In the genomic region with DNA sequence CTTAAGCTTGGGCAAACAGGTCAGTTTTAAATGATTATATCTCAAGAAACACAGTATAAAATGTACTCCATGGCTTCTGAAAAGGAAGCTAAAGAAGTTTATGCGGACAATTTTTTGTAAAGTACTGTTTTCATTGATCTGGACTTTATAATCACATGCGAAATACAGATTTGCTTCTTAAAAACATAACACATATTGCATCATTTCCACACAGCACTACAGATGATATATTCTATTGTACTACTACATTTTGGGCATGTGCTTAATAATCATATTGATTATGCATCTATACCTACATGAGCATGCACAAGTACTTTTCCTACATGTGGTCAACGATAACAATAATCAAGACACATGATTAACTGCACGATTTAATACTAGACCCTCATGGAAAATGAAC, we compare ENCODE assay signal across 36 cellular contexts.
"Had no signal": no experiment of that assay in that cellular context is flagged by ENCODE, and none has a peak within 500 bp of the region (broad histone marks: within the 10 kb centered on the region; RNA-seq: fewer than 3 reads in every experiment).

No MANE protein-coding gene starts in this region.

- H3K9me3 ChIP-seq: adrenal gland, body of pancreas, breast epithelium had no signal

- ATAC-seq: activated CD4-positive, alpha-beta T cell treated with anti-CD3 and anti-CD28 coated beads for 36 hours; activated CD4-positive, CD25-positive, alpha-beta regulatory T cell treated with anti-CD3 and anti-CD28 coated beads, Interleukin-2, amount 50 U/mL, for 24 hours; activated CD8-positive, alpha-beta T cell treated with anti-CD3 and anti-CD28 coated beads for 36 hours; activated naive CD4-positive, alpha-beta T cell treated with anti-CD3 and anti-CD28 coated beads, Interleukin-2, amount 50 U/mL, for 72 hours; activated T-helper 17 cell treated with anti-CD3 and anti-CD28 coated beads, Interleukin-2, amount 50 U/mL, for 72 hours; body of pancreas; WTC11 had no signal

- H3K27ac ChIP-seq: adrenal gland, body of pancreas, brain microvascular endothelial cell, breast epithelium, WERI-Rb-1 had no signal

- H3K27me3 ChIP-seq: adrenal gland, body of pancreas, brain microvascular endothelial cell, breast epithelium had no signal

- FAIRE-seq: astrocyte, colon had no signal

- H3K4me1 Mint-ChIP-seq: WTC11 had no signal

- H3K27me3 Mint-ChIP-seq: activated CD4-positive, alpha-beta memory T cell treated with anti-CD3 and anti-CD28 coated beads for 36 hours; activated CD4-positive, alpha-beta T cell treated with anti-CD3 and anti-CD28 coated beads for 36 hours; activated CD4-positive, alpha-beta T cell treated with anti-CD3 and anti-CD28 coated beads, Interleukin-2, amount 10 ng/mL, durations not matched to agents 24 days and 14 days; activated CD8-positive, alpha-beta T cell treated with anti-CD3 and anti-CD28 coated beads for 36 hours; activated naive CD8-positive, alpha-beta T cell treated with anti-CD3 and anti-CD28 coated beads for 36 hours; activated T-cell treated with anti-CD3 and anti-CD28 coated beads, Interleukin-2, amount 50 U/mL, for 24 hours; activated T-helper 17 cell treated with anti-CD3 and anti-CD28 coated beads, Interleukin-2, amount 50 U/mL, for 72 hours had no signal

- DNase-seq: activated CD4-positive, alpha-beta memory T cell treated with anti-CD3 and anti-CD28 coated beads for 36 hours; activated CD4-positive, alpha-beta T cell treated with anti-CD3 and anti-CD28 coated beads for 1 hour; activated CD4-positive, alpha-beta T cell treated with anti-CD3 and anti-CD28 coated beads for 36 hours; activated CD4-positive, alpha-beta T cell treated with anti-CD3 and anti-CD28 coated beads, Interleukin-2, amount 10 ng/mL, durations not matched to agents 24 days and 14 days; activated CD4-positive, alpha-beta T cell treated with anti-CD3 and anti-CD28 coated beads, Interleukin-2, amount 50 U/mL, for 1 hour; activated CD4-positive, alpha-beta T cell treated with anti-CD3 and anti-CD28 coated beads, Interleukin-2, amount 50 U/mL, for 4 hours; activated CD4-positive, CD25-positive, alpha-beta regulatory T cell; activated CD8-positive, alpha-beta memory T cell treated with anti-CD3 and anti-CD28 coated beads, Interleukin-2, amount 50 U/mL, for 4 hours; activated CD8-positive, alpha-beta T cell treated with anti-CD3 and anti-CD28 coated beads for 36 hours; activated effector memory CD4-positive, alpha-beta T cell treated with anti-CD3 and anti-CD28 coated beads, Interleukin-2, amount 50 U/mL, for 16 hours; activated gamma-delta T cell treated with Interleukin-2 at 50 U/mL for 16 hours; activated naive CD4-positive, alpha-beta T cell; activated naive CD4-positive, alpha-beta T cell treated with anti-CD3 and anti-CD28 coated beads for 36 hours; activated naive CD4-positive, alpha-beta T cell treated with anti-CD3 and anti-CD28 coated beads, Interleukin-2, amount 50 U/mL, for 16 hours; activated naive CD8-positive, alpha-beta T cell treated with anti-CD3 and anti-CD28 coated beads for 36 hours; activated T-cell treated with anti-CD3 and anti-CD28 coated beads, Interleukin-2, amount 50 U/mL, for 24 hours; activated T-cell treated with anti-CD3 and anti-CD28 coated beads, Interleukin-2, amount 50 U/mL, for 48 hours; adrenal gland; amniotic stem cell; aorta; body of pancreas; brain microvascular endothelial cell; central memory CD4-positive, alpha-beta T cell; T-helper 2 cell; T-helper 9 cell had no signal

- H3K27ac Mint-ChIP-seq: activated CD4-positive, alpha-beta memory T cell treated with anti-CD3 and anti-CD28 coated beads for 36 hours; activated CD4-positive, alpha-beta T cell treated with anti-CD3 and anti-CD28 coated beads, Interleukin-2, amount 10 ng/mL, durations not matched to agents 24 days and 14 days; activated CD8-positive, alpha-beta T cell treated with anti-CD3 and anti-CD28 coated beads for 36 hours; activated naive CD4-positive, alpha-beta T cell treated with anti-CD3 and anti-CD28 coated beads for 36 hours; activated naive CD8-positive, alpha-beta T cell treated with anti-CD3 and anti-CD28 coated beads for 36 hours; activated T-cell treated with anti-CD3 and anti-CD28 coated beads, Interleukin-2, amount 50 U/mL, for 24 hours; activated T-helper 1 cell treated with anti-CD3 and anti-CD28 coated beads, Interleukin-12 subunit alpha, Interleukin-12 subunit beta, Interleukin-2, Interleukin-4 antibody, amounts not matched to agents 30 ng/mL and 10 ng/mL and 1 ng/mL, durations not matched to agents 14 hours and 24 hours and 36 hours; activated T-helper 17 cell treated with anti-CD3 and anti-CD28 coated beads, Interleukin-2, amount 50 U/mL, for 72 hours; T-helper 1 cell treated with Interleukin-12 subunit alpha and Interleukin-12 subunit beta and Interleukin-4 antibody, amounts not matched to agents 30 μg/mL and 1 μg/mL, for 36 hours; T-helper 2 cell treated with Interferon-gamma antibody and Interleukin-4, amounts not matched to agents 5 μg/mL and 100 μg/mL, for 36 hours had no signal

- H3K4me1 ChIP-seq: adrenal gland, body of pancreas, breast epithelium had no signal

- H3K4me3 ChIP-seq: adrenal gland, body of pancreas, breast epithelium had no signal

- H3K9me3 Mint-ChIP-seq: activated CD4-positive, alpha-beta memory T cell treated with anti-CD3 and anti-CD28 coated beads for 36 hours; activated CD4-positive, alpha-beta T cell treated with anti-CD3 and anti-CD28 coated beads, Interleukin-2, amount 10 ng/mL, durations not matched to agents 24 days and 14 days; activated CD8-positive, alpha-beta T cell treated with anti-CD3 and anti-CD28 coated beads for 36 hours; activated naive CD4-positive, alpha-beta T cell treated with anti-CD3 and anti-CD28 coated beads for 36 hours; activated naive CD4-positive, alpha-beta T cell treated with anti-CD3 and anti-CD28 coated beads, Interleukin-2, amount 50 U/mL, for 72 hours; activated naive CD8-positive, alpha-beta T cell treated with anti-CD3 and anti-CD28 coated beads for 36 hours; activated T-cell treated with anti-CD3 and anti-CD28 coated beads, Interleukin-2, amount 50 U/mL, for 24 hours; activated T-helper 1 cell treated with anti-CD3 and anti-CD28 coated beads, Interleukin-12 subunit alpha, Interleukin-12 subunit beta, Interleukin-2, Interleukin-4 antibody, amounts not matched to agents 30 ng/mL and 10 ng/mL and 1 ng/mL, durations not matched to agents 14 hours and 24 hours and 36 hours; activated T-helper 17 cell treated with anti-CD3 and anti-CD28 coated beads, Interleukin-2, amount 50 U/mL, for 72 hours; T-helper 1 cell treated with Interleukin-12 subunit alpha and Interleukin-12 subunit beta and Interleukin-4 antibody, amounts not matched to agents 30 μg/mL and 1 μg/mL, for 36 hours; T-helper 2 cell treated with Interferon-gamma antibody and Interleukin-4, amounts not matched to agents 5 μg/mL and 100 μg/mL, for 36 hours; WTC11 had no signal

- H3K4me3 Mint-ChIP-seq: activated CD4-positive, alpha-beta memory T cell treated with anti-CD3 and anti-CD28 coated beads for 36 hours; activated CD4-positive, alpha-beta T cell treated with anti-CD3 and anti-CD28 coated beads for 36 hours; activated CD4-positive, alpha-beta T cell treated with anti-CD3 and anti-CD28 coated beads, Interleukin-2, amount 10 ng/mL, durations not matched to agents 24 days and 14 days; activated CD8-positive, alpha-beta T cell treated with anti-CD3 and anti-CD28 coated beads for 36 hours; activated naive CD4-positive, alpha-beta T cell treated with anti-CD3 and anti-CD28 coated beads for 36 hours; activated naive CD8-positive, alpha-beta T cell treated with anti-CD3 and anti-CD28 coated beads for 36 hours; activated T-cell treated with anti-CD3 and anti-CD28 coated beads, Interleukin-2, amount 50 U/mL, for 24 hours; activated T-helper 1 cell treated with anti-CD3 and anti-CD28 coated beads, Interleukin-12 subunit alpha, Interleukin-12 subunit beta, Interleukin-2, Interleukin-4 antibody, amounts not matched to agents 30 ng/mL and 10 ng/mL and 1 ng/mL, durations not matched to agents 14 hours and 24 hours and 36 hours; activated T-helper 17 cell treated with anti-CD3 and anti-CD28 coated beads, Interleukin-2, amount 50 U/mL, for 72 hours; T-helper 1 cell treated with Interleukin-12 subunit alpha and Interleukin-12 subunit beta and Interleukin-4 antibody, amounts not matched to agents 30 μg/mL and 1 μg/mL, for 36 hours; T-helper 2 cell treated with Interferon-gamma antibody and Interleukin-4, amounts not matched to agents 5 μg/mL and 100 μg/mL, for 36 hours; WTC11 had no signal
